Comparison of ENCODE assay signal across 18 cellular contexts in the genomic region with DNA sequence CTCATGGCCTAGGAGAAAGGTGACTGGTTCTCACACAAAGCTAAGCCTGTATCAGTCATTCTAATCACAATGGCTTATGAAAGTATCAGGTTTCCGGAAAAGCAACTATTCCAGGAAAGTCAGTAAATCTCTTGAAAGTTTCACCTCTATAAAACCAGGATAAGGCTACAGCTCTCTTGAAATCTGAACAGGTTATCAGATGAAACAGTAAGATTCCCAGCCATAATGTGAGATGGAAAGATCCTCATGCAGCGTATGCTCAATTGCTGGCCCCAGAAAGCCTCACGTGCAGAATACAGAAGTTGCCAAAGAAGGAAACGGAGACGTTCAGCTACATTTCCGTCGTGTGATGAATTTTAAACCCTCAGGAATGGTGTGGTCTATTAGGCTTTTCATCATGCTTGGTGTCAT.
DNase-seq lines count a peak whose midpoint lies in the region; ATAC-seq and TF ChIP-seq lines count a peak whose summit lies in the region.
"Had no signal": no experiment of that assay in that cellular context is flagged by ENCODE, and none has a peak within 500 bp of the region (broad histone marks: within the 10 kb centered on the region; RNA-seq: fewer than 3 reads in every experiment).

No MANE protein-coding gene starts in this region.

- no peaks in the 10 kb centered on the region for H3K27me3 ChIP-seq in SK-N-SH (ENCODE audit: insufficient read depth)
- H3K27me3 ChIP-seq: ascending aorta, esophagus muscularis mucosa, heart right ventricle had no signal

- H3K9me3 ChIP-seq in SK-N-SH = no peaks in the 10 kb centered on the region
- H3K9me3 ChIP-seq: ascending aorta, esophagus muscularis mucosa, heart right ventricle had no signal

- no peaks in the 10 kb centered on the region for H3K36me3 ChIP-seq in SK-N-SH (replicated peaks in 1 of 2; ENCODE audit: control insufficient read depth in 1 of 2, insufficient read depth in 2 of 2, low read length in 1 of 2)
- H3K36me3 ChIP-seq: ascending aorta, esophagus muscularis mucosa, heart right ventricle had no signal

- peaks cover 15% of the 10 kb centered on the region for H3F3A ChIP-seq in SK-N-SH (replicated peaks; ENCODE audit: insufficient read depth)

- no peak overlapping the region for H3K9ac ChIP-seq in SK-N-SH

- H3K79me2 ChIP-seq in SK-N-SH (ENCODE audit: insufficient read depth) = no peaks in the 10 kb centered on the region

- TF ChIP-seq CTCF in SK-N-SH (IDR thresholded peaks at IDR 0.05) = no peak
- TF ChIP-seq CTCF in mesothelial cell of epicardium (IDR thresholded peaks at IDR 0.05; ENCODE audit: unreplicated experiment) = no peak
- TF ChIP-seq CTCF in omental fat pad (IDR thresholded peaks at IDR 0.05) = no peak

- no peak overlapping the region for H3K4me2 ChIP-seq in SK-N-SH

- no peak overlapping the region for H2AFZ ChIP-seq in SK-N-SH (ENCODE audit: low read depth)

- peaks cover 13% of the 10 kb centered on the region for H3K9me3 Mint-ChIP-seq in activated naive CD8-positive, alpha-beta T cell treated with anti-CD3 and anti-CD28 coated beads for 36 hours
- peaks cover 14% of the 10 kb centered on the region for H3K9me3 Mint-ChIP-seq in mesothelial cell of epicardium

- WGBS in SK-N-SH (ENCODE audit: low lambda C conversion rate) = 78% methylated on average over 7 of the region's 7 CpGs

- peaks cover 6 to 21% of the 10 kb centered on the region in 2 experiments for H3K4me1 ChIP-seq in SK-N-SH (ENCODE audit: control insufficient read depth in 1 of 2, insufficient read depth in 2 of 2, low read depth in 1 of 2, low read length in 1 of 2)

- H3K27ac Mint-ChIP-seq in activated naive CD8-positive, alpha-beta T cell treated with anti-CD3 and anti-CD28 coated beads for 36 hours = peak overlapping the region; percentile 26
- peak overlapping the region; percentile 2 for H3K27ac Mint-ChIP-seq in mesothelial cell of epicardium

- H3K36me3 Mint-ChIP-seq in activated naive CD8-positive, alpha-beta T cell treated with anti-CD3 and anti-CD28 coated beads for 36 hours = peaks cover 16% of the 10 kb centered on the region
- peaks cover 2% of the 10 kb centered on the region for H3K36me3 Mint-ChIP-seq in mesothelial cell of epicardium

- no peaks in the 10 kb centered on the region for H4K20me1 ChIP-seq in SK-N-SH (ENCODE audit: insufficient read depth)

- POLR2A ChIA-PET in SK-N-SH (lab: Yijun Ruan, JAX) = no interaction called here
- POLR2A ChIA-PET in HEK293T (lab: Yijun Ruan, JAX) = no interaction called here

- TF ChIP-seq RAD21 in SK-N-SH (IDR thresholded peaks at IDR 0.05; ENCODE audit: low read length) = no peak

- no peak overlapping the region for H3K4me3 ChIP-seq in SK-N-SH (ENCODE audit: low read depth in 2 of 2, low read length in 1 of 2)
- H3K4me3 ChIP-seq: ascending aorta, esophagus muscularis mucosa, heart right ventricle had no signal

- H3K4me3 Mint-ChIP-seq in activated naive CD8-positive, alpha-beta T cell treated with anti-CD3 and anti-CD28 coated beads for 36 hours = no peak overlapping the region
- no peak overlapping the region for H3K4me3 Mint-ChIP-seq in mesothelial cell of epicardium

- ATAC-seq in SK-N-SH treated with all-trans-retinoic acid at 6 μM for 48 hours (no peak), omental fat pad (ENCODE audit: low FRiP score) (no peak)
- ATAC-seq: heart right ventricle had no signal

- no peaks in the 10 kb centered on the region for H3K27me3 Mint-ChIP-seq in activated naive CD8-positive, alpha-beta T cell treated with anti-CD3 and anti-CD28 coated beads for 36 hours
- H3K27me3 Mint-ChIP-seq in mesothelial cell of epicardium (ENCODE audit: low read depth) = no peaks in the 10 kb centered on the region

- H3K9me2 ChIP-seq in SK-N-SH = no peaks in the 10 kb centered on the region

- CTCF ChIA-PET in SK-N-SH (lab: Yijun Ruan, JAX) = no interaction called here
- CTCF ChIA-PET in HEK293T (lab: Yijun Ruan, JAX) = no interaction called here

- DNase-seq in SK-N-SH (no peak), HEK293T (ENCODE audit: extremely low spot score) (peak; percentile 25), mesothelial cell of epicardium (ENCODE audit: low spot score in 2 of 2, unreplicated experiment in 2 of 2) (no peak), islet precursor cell (no peak), epidermal melanocyte (ENCODE audit: insufficient read length, low spot score) (no peak), omental fat pad (ENCODE audit: low spot score) (no peak)
- no peak for DNase-seq in activated naive CD8-positive, alpha-beta T cell treated with anti-CD3 and anti-CD28 coated beads for 36 hours
- DNase-seq: activated CD4-positive, CD25-positive, alpha-beta regulatory T cell treated with anti-CD3 and anti-CD28 coated beads, Interleukin-2, amount 50 U/mL, for 72 hours; activated T-cell treated with anti-CD3 and anti-CD28 coated beads, Interleukin-2, amount 50 U/mL, for 48 hours; cortex of kidney; heart right ventricle; NCI-H1436 treated with DMSO at 0.1 percent for 48 hours; NCI-H446 treated with DMSO at 0.1 percent for 48 hours; occipital lobe; SW 1271 had no signal

- H3K4me1 Mint-ChIP-seq in activated naive CD8-positive, alpha-beta T cell treated with anti-CD3 and anti-CD28 coated beads for 36 hours = peaks cover 41% of the 10 kb centered on the region
- peaks cover 30% of the 10 kb centered on the region for H3K4me1 Mint-ChIP-seq in mesothelial cell of epicardium

- no peak for TF ChIP-seq EP300 in SK-N-SH (IDR thresholded peaks at IDR 0.05; ENCODE audit: borderline replicate concordance in 1 of 2, low read depth in 1 of 2, low read length in 1 of 2)

- peak overlapping the region in 1 of 2 experiments; percentile 34; a peak in 2 of 4 replicates for H3K27ac ChIP-seq in SK-N-SH (ENCODE audit: low read depth in 2 of 2, low read length in 1 of 2)
- H3K27ac ChIP-seq: ascending aorta, esophagus muscularis mucosa, heart right ventricle had no signal

TF ChIP-seq in SK-N-SH treated with all-trans-retinoic acid at 6 μM for 48 hours, 23 proteins besides CTCF, POLR2A, EP300 and RAD21:
- TF ChIP-seq TOX (CRISPR knock-in tag; IDR thresholded peaks at IDR 0.05; ENCODE audit: borderline replicate concordance) = peak; percentile 45; the same call in 1 of the 2 replicates
- no peak for TF ChIP-seq ZNF8 (CRISPR knock-in tag; IDR thresholded peaks at IDR 0.05)

TF ChIP-seq in SK-N-SH, 30 proteins besides CTCF, POLR2A, EP300 and RAD21 (continues in another document):
- no peak for TF ChIP-seq SMC3 (IDR thresholded peaks at IDR 0.05; ENCODE audit: low read depth, low read length)
- no peak for TF ChIP-seq GABPA (IDR thresholded peaks at IDR 0.05; ENCODE audit: low read depth)
- TF ChIP-seq, protein P1, sequence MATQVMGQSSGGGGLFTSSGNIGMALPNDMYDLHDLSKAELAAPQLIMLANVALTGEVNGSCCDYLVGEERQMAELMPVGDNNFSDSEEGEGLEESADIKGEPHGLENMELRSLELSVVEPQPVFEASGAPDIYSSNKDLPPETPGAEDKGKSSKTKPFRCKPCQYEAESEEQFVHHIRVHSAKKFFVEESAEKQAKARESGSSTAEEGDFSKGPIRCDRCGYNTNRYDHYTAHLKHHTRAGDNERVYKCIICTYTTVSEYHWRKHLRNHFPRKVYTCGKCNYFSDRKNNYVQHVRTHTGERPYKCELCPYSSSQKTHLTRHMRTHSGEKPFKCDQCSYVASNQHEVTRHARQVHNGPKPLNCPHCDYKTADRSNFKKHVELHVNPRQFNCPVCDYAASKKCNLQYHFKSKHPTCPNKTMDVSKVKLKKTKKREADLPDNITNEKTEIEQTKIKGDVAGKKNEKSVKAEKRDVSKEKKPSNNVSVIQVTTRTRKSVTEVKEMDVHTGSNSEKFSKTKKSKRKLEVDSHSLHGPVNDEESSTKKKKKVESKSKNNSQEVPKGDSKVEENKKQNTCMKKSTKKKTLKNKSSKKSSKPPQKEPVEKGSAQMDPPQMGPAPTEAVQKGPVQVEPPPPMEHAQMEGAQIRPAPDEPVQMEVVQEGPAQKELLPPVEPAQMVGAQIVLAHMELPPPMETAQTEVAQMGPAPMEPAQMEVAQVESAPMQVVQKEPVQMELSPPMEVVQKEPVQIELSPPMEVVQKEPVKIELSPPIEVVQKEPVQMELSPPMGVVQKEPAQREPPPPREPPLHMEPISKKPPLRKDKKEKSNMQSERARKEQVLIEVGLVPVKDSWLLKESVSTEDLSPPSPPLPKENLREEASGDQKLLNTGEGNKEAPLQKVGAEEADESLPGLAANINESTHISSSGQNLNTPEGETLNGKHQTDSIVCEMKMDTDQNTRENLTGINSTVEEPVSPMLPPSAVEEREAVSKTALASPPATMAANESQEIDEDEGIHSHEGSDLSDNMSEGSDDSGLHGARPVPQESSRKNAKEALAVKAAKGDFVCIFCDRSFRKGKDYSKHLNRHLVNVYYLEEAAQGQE (IDR thresholded peaks at IDR 0.05; ENCODE audit: low read depth, low read length) = no peak

TF ChIP-seq in HEK293T, 16 proteins besides CTCF, POLR2A, EP300 and RAD21:
- no peak for TF ChIP-seq FOXK2 (IDR thresholded peaks at IDR 0.05)
- no peak for TF ChIP-seq CTBP1 (IDR thresholded peaks at IDR 0.05; ENCODE audit: borderline replicate concordance)
- TF ChIP-seq NFRKB (IDR thresholded peaks at IDR 0.05) = no peak
- TF ChIP-seq SUZ12 (IDR thresholded peaks at IDR 0.05) = no peak
- no peak for TF ChIP-seq ZNF384 (IDR thresholded peaks at IDR 0.05)
- TF ChIP-seq ARNT (IDR thresholded peaks at IDR 0.05) = no peak
- TF ChIP-seq ELF4 (IDR thresholded peaks at IDR 0.05) = no peak
- TF ChIP-seq, protein P2, sequence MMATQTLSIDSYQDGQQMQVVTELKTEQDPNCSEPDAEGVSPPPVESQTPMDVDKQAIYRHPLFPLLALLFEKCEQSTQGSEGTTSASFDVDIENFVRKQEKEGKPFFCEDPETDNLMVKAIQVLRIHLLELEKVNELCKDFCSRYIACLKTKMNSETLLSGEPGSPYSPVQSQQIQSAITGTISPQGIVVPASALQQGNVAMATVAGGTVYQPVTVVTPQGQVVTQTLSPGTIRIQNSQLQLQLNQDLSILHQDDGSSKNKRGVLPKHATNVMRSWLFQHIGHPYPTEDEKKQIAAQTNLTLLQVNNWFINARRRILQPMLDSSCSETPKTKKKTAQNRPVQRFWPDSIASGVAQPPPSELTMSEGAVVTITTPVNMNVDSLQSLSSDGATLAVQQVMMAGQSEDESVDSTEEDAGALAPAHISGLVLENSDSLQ (IDR thresholded peaks at IDR 0.05) = no peak
- TF ChIP-seq L3MBTL2 (conservative IDR thresholded peaks at IDR 0.05) = no peak
- TF ChIP-seq TARDBP (IDR thresholded peaks at IDR 0.05) = no peak
- no peak for TF ChIP-seq SP1 (IDR thresholded peaks at IDR 0.05)
- no peak for TF ChIP-seq FOXM1 (IDR thresholded peaks at IDR 0.05; ENCODE audit: borderline replicate concordance)
- TF ChIP-seq BHLHE40 (IDR thresholded peaks at IDR 0.05; ENCODE audit: borderline replicate concordance) = no peak
- no peak for TF ChIP-seq HDGF (IDR thresholded peaks at IDR 0.05; ENCODE audit: borderline replicate concordance)
- TF ChIP-seq FOXA1 (IDR thresholded peaks at IDR 0.05) = no peak
- no peak for TF ChIP-seq LEF1 (IDR thresholded peaks at IDR 0.05; ENCODE audit: borderline replicate concordance)
TF ChIP-seq in HEK293T: peak in this region for 0.
